In the genomic region with DNA sequence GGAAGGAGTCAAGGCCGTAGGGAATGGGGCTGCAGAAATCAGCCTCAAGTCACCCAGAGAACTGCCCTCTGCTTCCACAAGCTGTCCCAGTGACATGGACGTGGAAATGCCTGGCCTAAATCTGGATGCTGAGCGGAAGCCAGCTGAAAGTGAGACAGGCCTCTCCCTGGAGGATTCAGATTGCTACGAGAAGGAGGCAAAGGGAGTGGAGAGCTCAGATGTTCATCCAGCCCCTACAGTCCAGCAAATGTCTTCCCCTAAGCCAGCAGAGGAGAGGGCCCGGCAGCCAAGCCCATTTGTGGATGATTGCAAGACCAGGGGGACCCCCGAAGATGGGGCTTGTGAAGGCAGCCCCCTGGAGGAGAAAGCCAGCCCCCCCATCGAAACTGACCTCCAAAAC, we compare ENCODE assay signal across 14 cellular contexts. TPM values are rescaled to one million over a fixed set of nuclear protein-coding genes. Genes with fewer than 3 reads are reported as not detected.
DNase-seq lines count a peak whose midpoint lies in the region; ATAC-seq and TF ChIP-seq lines count a peak whose summit lies in the region.
"Had no signal": no experiment of that assay in that cellular context is flagged by ENCODE, and none has a peak within 500 bp of the region (broad histone marks: within the 10 kb centered on the region; RNA-seq: fewer than 3 reads in every experiment).

No MANE protein-coding gene starts in this region.

- in situ Hi-C loops in KBM-7 (cut with MboI; ENCODE audit: low pct_unique_long_range_greater_than_20kb, low sequenced_read_pairs), result no loop called here

- DNase-seq in cerebellar cortex (ENCODE audit: low spot score) (peak; percentile 46), right cardiac atrium (peak; percentile 71 to 86 (median 82)), sigmoid colon (peak; percentile 71), KBM-7 (no peak), SHP77 treated with DMSO at 0.1 percent for 48 hours (lab: John Stamatoyannopoulos, UW) (no peak), NCI-H446 treated with DMSO at 0.1 percent for 48 hours (lab: John Stamatoyannopoulos, UW) (no peak)
- no peak for DNase-seq in stimulated activated CD4-positive, alpha-beta T cell treated with anti-CD3 and anti-CD28 coated beads, Interleukin-12 subunit alpha, Interleukin-12 subunit beta, amount 100 ng/mL, for 4 hours
- DNase-seq: foreskin melanocyte; naive thymus-derived CD4-positive, alpha-beta T cell; NCI-H146; NCI-H524; stimulated activated naive CD4-positive, alpha-beta T cell had no signal

- H4K20me1 ChIP-seq in BLaER1 treated with 17β-estradiol and CSF1 and Interleukin-3, amounts not matched to agents 10 nM and 100 nM, result no peaks in the 10 kb centered on the region

- H3K9ac ChIP-seq in BLaER1 treated with 17β-estradiol and CSF1 and Interleukin-3, amounts not matched to agents 10 nM and 100 nM, result peak overlapping the region in 5 of 11 experiments; percentile 1 to 31 (median 18); a peak in 5 of 22 replicates
- H3K9ac ChIP-seq: KMS-11 had no signal

- H3K9me3 ChIP-seq in BLaER1 treated with 17β-estradiol and CSF1 and Interleukin-3, amounts not matched to agents 10 nM and 100 nM (replicated peaks in 1 of 11), result no peaks in the 10 kb centered on the region
- H3K9me3 ChIP-seq in right cardiac atrium (ENCODE audit: control insufficient read depth, low read length), result no peaks in the 10 kb centered on the region
- H3K9me3 ChIP-seq in sigmoid colon, result no peaks in the 10 kb centered on the region

- H3K27ac ChIP-seq in BLaER1 treated with 17β-estradiol and CSF1 and Interleukin-3, amounts not matched to agents 10 nM and 100 nM, result peak overlapping the region in 5 of 11 experiments; percentile 9 to 52 (median 43); a peak in 10 of 22 replicates
- peak overlapping the region; percentile 96 for H3K27ac ChIP-seq in right cardiac atrium (ENCODE audit: low read length)
- H3K27ac ChIP-seq in sigmoid colon, result peak overlapping the region; percentile 79 to 90 (median 85)
- H3K27ac ChIP-seq: KMS-11 had no signal

- WGBS in right cardiac atrium, result 33% methylated on average over 7 of the region's 7 CpGs
- WGBS in sigmoid colon, 2 donors, result 85 to 95% methylated on average over 7 of the region's 7 CpGs

- H3K4me3 ChIP-seq in BLaER1 treated with 17β-estradiol and CSF1 and Interleukin-3, amounts not matched to agents 10 nM and 100 nM, result no peak overlapping the region
- H3K4me3 ChIP-seq in right cardiac atrium (ENCODE audit: low read length), result no peak overlapping the region
- H3K4me3 ChIP-seq in sigmoid colon, result no peak overlapping the region

- peak; percentile 70 to 75 for ATAC-seq in right cardiac atrium
- ATAC-seq: naive thymus-derived CD4-positive, alpha-beta T cell had no signal

- TF ChIP-seq POLR2A in sigmoid colon (IDR thresholded peaks at IDR 0.05), result no peak

- H3K36me3 ChIP-seq in BLaER1 treated with 17β-estradiol and CSF1 and Interleukin-3, amounts not matched to agents 10 nM and 100 nM, result no peaks in the 10 kb centered on the region
- no peaks in the 10 kb centered on the region for H3K36me3 ChIP-seq in sigmoid colon

- no peaks in the 10 kb centered on the region for H3K27me3 ChIP-seq in BLaER1 treated with 17β-estradiol and CSF1 and Interleukin-3, amounts not matched to agents 10 nM and 100 nM
- no peaks in the 10 kb centered on the region for H3K27me3 ChIP-seq in right cardiac atrium (ENCODE audit: control insufficient read depth, insufficient read depth)
- H3K27me3 ChIP-seq in sigmoid colon, result no peaks in the 10 kb centered on the region

- TF ChIP-seq CTCF in sigmoid colon (IDR thresholded peaks at IDR 0.05), result no peak

- H3K4me2 ChIP-seq in BLaER1 treated with 17β-estradiol and CSF1 and Interleukin-3, amounts not matched to agents 10 nM and 100 nM, result peak overlapping the region; percentile 30 to 88 (median 73); a peak in 21 of 22 replicates
- H3K4me2 ChIP-seq: KMS-11 had no signal

- TF ChIP-seq EP300 in sigmoid colon (IDR thresholded peaks at IDR 0.05), result no peak

- H3K4me1 ChIP-seq in BLaER1 treated with 17β-estradiol and CSF1 and Interleukin-3, amounts not matched to agents 10 nM and 100 nM, result peaks cover 39 to 82% (median 75%) of the 10 kb centered on the region in 10 experiments
- H3K4me1 ChIP-seq in right cardiac atrium (ENCODE audit: control insufficient read depth, insufficient read depth, low read length) (peaks cover 28% of the 10 kb centered on the region), sigmoid colon (peaks cover 0 to 91% (median 89%) of the 10 kb centered on the region in 4 donors)

- intact Hi-C loops in right cardiac atrium (cut with DNase I) (loop anchor here in 1 of 4 donors (5.0 kb wide), 1 partner anchor 51 kb away; the partner anchor contains the start of gene PDCD4), sigmoid colon (cut with DNase I) (loop anchor here (2.0 to 10.0 kb wide), 2 partner anchors 51 to 177 kb away; partner anchors contain the start of gene RBM20)

RNA-seq across cellular contexts. Expression of gene PDCD4, which starts 50.2 kb away (rescaled TPM):
- total RNA-seq in right cardiac atrium, result 10 to 100 TPM; 61.5 to 82.7 (median 76.2) TPM
- polyA plus RNA-seq in right cardiac atrium, result 39.8 TPM
- total RNA-seq in sigmoid colon, result 100 to 1,000 TPM in 3 of 4 donors, 10 to 100 TPM in 1; 64.3 to 140 (median 127) TPM
- polyA plus RNA-seq in sigmoid colon, result 100 to 1,000 TPM; 179 to 327 (median 236) TPM

Comparison
In these comparisons a context has a peak if more than half of its experiments do, and no peak if none do; other contexts are left out.
1. DNase-seq: peak in cerebellar cortex (single experiment), right cardiac atrium (3 of 3) and sigmoid colon (single experiment); none in stimulated activated CD4-positive, alpha-beta T cell treated with anti-CD3 and anti-CD28 coated beads, Interleukin-12 subunit alpha, Interleukin-12 subunit beta, amount 100 ng/mL, for 4 hours (single experiment), KBM-7 (single experiment), SHP77 treated with DMSO at 0.1 percent for 48 hours (single experiment) and NCI-H446 treated with DMSO at 0.1 percent for 48 hours (single experiment).